1 cellular context compared by ENCODE assay signal in genomic region chr2:149561309-149561926, GRCh38.
TF ChIP-seq lines count a peak whose summit lies in the region.

No MANE protein-coding gene starts in this region.

TF ChIP-seq in Ishikawa, 13 proteins besides CTCF, POLR2A, EP300 and RAD21 (continued from another document):
- TF ChIP-seq REST (IDR thresholded peaks at IDR 0.05; ENCODE audit: low read depth): no peak
- TF ChIP-seq TAF1 (IDR thresholded peaks at IDR 0.05; ENCODE audit: low read depth): no peak
- TF ChIP-seq ZBTB7A (IDR thresholded peaks at IDR 0.05; ENCODE audit: low read depth): no peak
- TF ChIP-seq CEBPB (IDR thresholded peaks at IDR 0.05): no peak
TF ChIP-seq in Ishikawa: peak in this region for 0.
